Comparison of ENCODE assay signal across 19 cellular contexts in genomic region chr7:88386757-88387156, GRCh38.
DNase-seq lines count a peak whose midpoint lies in the region; ATAC-seq, FAIRE-seq and TF ChIP-seq lines count a peak whose summit lies in the region.
"Had no signal": no experiment of that assay in that cellular context is flagged by ENCODE, and none has a peak within 500 bp of the region (broad histone marks: within the 10 kb centered on the region; RNA-seq: fewer than 3 reads in every experiment).

No MANE protein-coding gene starts in this region.

- peak; percentile 66 for ATAC-seq in left colon
- ATAC-seq: A549; CD8-positive, alpha-beta T cell had no signal

- H2AFZ ChIP-seq in osteoblast (ENCODE audit: low read length): no peak overlapping the region
- H2AFZ ChIP-seq in mammary epithelial cell (ENCODE audit: low read depth, low read length): no peak overlapping the region

- dilution Hi-C loops in mammary epithelial cell (cut with HindIII; ENCODE audit: low sequenced_read_pairs): no loop called here

- H3K27me3 ChIP-seq in osteoblast (ENCODE audit: insufficient read depth, low read length) (no peaks in the 10 kb centered on the region), mammary epithelial cell (ENCODE audit: insufficient read depth, low read length) (peaks cover 8% of the 10 kb centered on the region)
- H3K27me3 ChIP-seq: BLaER1 treated with 17β-estradiol and CSF1 and Interleukin-3, amounts not matched to agents 10 nM and 100 nM had no signal

- H3K9me3 ChIP-seq in osteoblast (ENCODE audit: low read depth, low read length) (no peaks in the 10 kb centered on the region), mammary epithelial cell (replicated peaks; ENCODE audit: insufficient read depth, low read length) (no peaks in the 10 kb centered on the region)
- H3K9me3 ChIP-seq: A549, Caco-2 had no signal

- WGBS in mammary epithelial cell (ENCODE audit: low coverage, missing lambda C conversion rate): 37% methylated on average over 3 of the region's 3 CpGs

- H3K4me3 ChIP-seq in osteoblast (ENCODE audit: insufficient read depth, low read length) (no peak overlapping the region), mammary epithelial cell (replicated peaks in 1 of 3; ENCODE audit: insufficient read depth in 1 of 3, low read depth in 2 of 3, low read length in 3 of 3) (no peak overlapping the region)
- H3K4me3 ChIP-seq: A549; BLaER1 treated with 17β-estradiol and CSF1 and Interleukin-3, amounts not matched to agents 10 nM and 100 nM had no signal

- peak; percentile 15 for FAIRE-seq in GM18507 (lab: Jason Lieb, UNC)
- FAIRE-seq: A549, D721Med, G401.6, GM12891 had no signal

- TF ChIP-seq CTCF in osteoblast (IDR thresholded peaks at IDR 0.05; ENCODE audit: extremely low read depth, low read depth, low read length) (no peak), mammary epithelial cell (conservative IDR thresholded peaks at IDR 0.05 in 1 of 2, IDR thresholded peaks at IDR 0.05 in 1 of 2; ENCODE audit: extremely low read depth in 1 of 2, insufficient read depth in 1 of 2, low read depth in 1 of 2, low read length in 2 of 2) (no peak)

- no TSS peak for BruUV-seq in mammary epithelial cell (replicated peaks; lab: Mats Ljungman, UMichigan)

- H3K79me2 ChIP-seq in osteoblast (ENCODE audit: insufficient read depth, low read length): no peaks in the 10 kb centered on the region
- H3K79me2 ChIP-seq in mammary epithelial cell (ENCODE audit: insufficient read depth, low read length): no peaks in the 10 kb centered on the region

- CTCF ChIA-PET in mammary epithelial cell (lab: Charles Lee; ENCODE audit: low non-redundant PET): no interaction called here

- no peaks in the 10 kb centered on the region for H3K36me3 ChIP-seq in osteoblast (ENCODE audit: insufficient read depth, low read length)
- no peaks in the 10 kb centered on the region for H3K36me3 ChIP-seq in mammary epithelial cell (ENCODE audit: insufficient read depth, low read length)
- H3K36me3 ChIP-seq: BLaER1 treated with 17β-estradiol and CSF1 and Interleukin-3, amounts not matched to agents 10 nM and 100 nM had no signal

- intact Hi-C loops in left colon (cut with DNase I, micrococcal nuclease) (no loop called here), mammary epithelial cell (cut with micrococcal nuclease) (no loop called here)

- DNase-seq in GM18507 (ENCODE audit: extremely low spot score, insufficient read length, low read depth): no peak
- no peak for DNase-seq in left colon
- peak; percentile 6 for DNase-seq in osteoblast (ENCODE audit: insufficient read length, low spot score, missing footprints)
- no peak for DNase-seq in mammary epithelial cell
- no peak for DNase-seq in NCI-H1092 (lab: John Stamatoyannopoulos, UW)
- DNase-seq: AML-193; Calu3; CD4-positive, alpha-beta T cell; CD8-positive, alpha-beta T cell; DMS79 treated with DMSO at 0.1 percent for 48 hours; GF-D8 had no signal

- H3K27ac ChIP-seq in osteoblast (ENCODE audit: low read depth, low read length) (no peak overlapping the region), mammary epithelial cell (ENCODE audit: insufficient read depth, low read depth, low read length) (no peak overlapping the region)
- H3K27ac ChIP-seq: 22Rv1; A549; BLaER1 treated with 17β-estradiol and CSF1 and Interleukin-3, amounts not matched to agents 10 nM and 100 nM; C4-2B had no signal

- no peaks in the 10 kb centered on the region for H4K20me1 ChIP-seq in osteoblast (ENCODE audit: insufficient read depth, low read length)
- H4K20me1 ChIP-seq in mammary epithelial cell (ENCODE audit: insufficient read depth, low read length): no peaks in the 10 kb centered on the region
- H4K20me1 ChIP-seq: BLaER1 treated with 17β-estradiol and CSF1 and Interleukin-3, amounts not matched to agents 10 nM and 100 nM had no signal

- H3K9ac ChIP-seq in mammary epithelial cell (ENCODE audit: insufficient read depth, low read length): no peak overlapping the region
- H3K9ac ChIP-seq: BLaER1 treated with 17β-estradiol and CSF1 and Interleukin-3, amounts not matched to agents 10 nM and 100 nM had no signal

- H3K4me2 ChIP-seq in osteoblast (ENCODE audit: insufficient read depth, low read length): no peak overlapping the region
- H3K4me2 ChIP-seq in mammary epithelial cell (ENCODE audit: insufficient read depth, low read depth, low read length): no peak overlapping the region
- H3K4me2 ChIP-seq: A549 had no signal

- in situ Hi-C loops in mammary epithelial cell (cut with MboI; ENCODE audit: low sequenced_read_pairs in 2 of 2): no loop called here

- no peaks in the 10 kb centered on the region for H3K4me1 ChIP-seq in osteoblast (ENCODE audit: insufficient read depth, low read length)
- no peaks in the 10 kb centered on the region for H3K4me1 ChIP-seq in mammary epithelial cell (ENCODE audit: insufficient read depth, low read length)
- H3K4me1 ChIP-seq: A549 had no signal
